In the genomic region with DNA sequence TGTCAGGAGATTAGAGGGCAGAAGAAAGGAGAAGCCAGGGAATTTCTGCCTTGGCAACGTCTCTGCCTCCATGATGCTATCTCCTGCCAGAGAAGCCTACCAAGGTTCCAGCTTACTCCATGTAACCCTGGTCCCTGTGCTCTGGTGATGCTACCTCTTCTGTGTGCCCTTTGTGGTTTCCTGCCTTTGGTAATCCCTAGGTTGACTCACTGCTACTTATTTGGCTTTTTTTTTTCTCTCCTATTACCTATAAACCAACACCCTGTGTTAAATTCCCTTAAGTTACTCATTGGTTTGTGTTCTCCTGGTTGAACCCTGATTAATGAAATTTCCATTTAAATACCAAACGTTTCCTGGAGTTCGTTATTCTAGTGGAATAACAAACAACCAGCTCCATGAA, we compare ENCODE assay signal across 20 cellular contexts.
DNase-seq lines count a peak whose midpoint lies in the region; ATAC-seq, FAIRE-seq and TF ChIP-seq lines count a peak whose summit lies in the region.
"Had no signal": no experiment of that assay in that cellular context is flagged by ENCODE, and none has a peak within 500 bp of the region (broad histone marks: within the 10 kb centered on the region; RNA-seq: fewer than 3 reads in every experiment).

No MANE protein-coding gene starts in this region.

- no peak overlapping the region for H3K27ac ChIP-seq in heart right ventricle

- no peaks in the 10 kb centered on the region for H3K4me1 ChIP-seq in heart right ventricle

- H3K36me3 ChIP-seq in heart right ventricle = no peaks in the 10 kb centered on the region

- H3K9me3 ChIP-seq in heart right ventricle = no peaks in the 10 kb centered on the region

- ATAC-seq in heart right ventricle = no peak
- no peak for ATAC-seq in GM21723 (IDR thresholded peaks at IDR 0.05; ENCODE audit: unreplicated experiment)
- ATAC-seq in activated CD4-positive, alpha-beta T cell treated with anti-CD3 and anti-CD28 coated beads for 36 hours = no peak
- ATAC-seq: GM23338, T-helper 17 cell had no signal

- H3K36me3 Mint-ChIP-seq in mesothelial cell of epicardium (no peaks in the 10 kb centered on the region), progenitor cell of endocrine pancreas (ENCODE audit: insufficient read depth) (no peaks in the 10 kb centered on the region)
- H3K36me3 Mint-ChIP-seq in activated CD4-positive, alpha-beta T cell treated with anti-CD3 and anti-CD28 coated beads for 36 hours (ENCODE audit: low read depth) = no peaks in the 10 kb centered on the region
- H3K36me3 Mint-ChIP-seq: activated naive CD8-positive, alpha-beta T cell treated with anti-CD3 and anti-CD28 coated beads, Interleukin-2, amount 10 ng/mL, durations not matched to agents 7 days and 5 days; memory B cell had no signal

- H3K4me1 Mint-ChIP-seq in mesothelial cell of epicardium = peaks cover 38% of the 10 kb centered on the region
- H3K4me1 Mint-ChIP-seq in progenitor cell of endocrine pancreas (ENCODE audit: low read depth) = peaks cover 17% of the 10 kb centered on the region
- no peaks in the 10 kb centered on the region for H3K4me1 Mint-ChIP-seq in activated CD4-positive, alpha-beta T cell treated with anti-CD3 and anti-CD28 coated beads for 36 hours
- H3K4me1 Mint-ChIP-seq: activated CD4-positive, alpha-beta T cell treated with anti-CD3 and anti-CD28 coated beads, Interleukin-2, amount 10 ng/mL, durations not matched to agents 7 days and 5 days; activated naive CD8-positive, alpha-beta T cell treated with anti-CD3 and anti-CD28 coated beads, Interleukin-2, amount 10 ng/mL, durations not matched to agents 7 days and 5 days; memory B cell; T-helper 17 cell had no signal

- no peak overlapping the region for H3K4me3 ChIP-seq in heart right ventricle
- H3K4me3 ChIP-seq: GM23338 had no signal

- DNase-seq in GM18507 (ENCODE audit: extremely low spot score, insufficient read length, low read depth) (no peak), M059J (ENCODE audit: low read depth) (peak; percentile 13), astrocyte of the hippocampus (ENCODE audit: low read depth, low spot score) (peak; percentile 17), mesothelial cell of epicardium (ENCODE audit: low spot score in 2 of 2, unreplicated experiment in 2 of 2) (no peak), heart right ventricle (no peak), progenitor cell of endocrine pancreas (ENCODE audit: low spot score, unreplicated experiment) (no peak)
- DNase-seq in activated CD4-positive, alpha-beta T cell treated with anti-CD3 and anti-CD28 coated beads for 36 hours = no peak
- DNase-seq: activated CD4-positive, alpha-beta T cell treated with anti-CD3 and anti-CD28 coated beads, Interleukin-2, amount 10 ng/mL, durations not matched to agents 7 days and 5 days; activated naive CD8-positive, alpha-beta T cell treated with anti-CD3 and anti-CD28 coated beads, Interleukin-2, amount 10 ng/mL, durations not matched to agents 7 days and 5 days; activated T-cell treated with anti-CD3 and anti-CD28 coated beads, Interleukin-2, amount 50 U/mL, for 1 hour; effector CD8-positive, alpha-beta T cell; NCI-H1048; NCI-H748 treated with DMSO at 0.1 percent for 48 hours; T-helper 17 cell had no signal

- H3K9me3 Mint-ChIP-seq in mesothelial cell of epicardium = peaks cover 11% of the 10 kb centered on the region
- H3K9me3 Mint-ChIP-seq in progenitor cell of endocrine pancreas (ENCODE audit: low read depth) = peaks cover 3% of the 10 kb centered on the region
- H3K9me3 Mint-ChIP-seq in activated CD4-positive, alpha-beta T cell treated with anti-CD3 and anti-CD28 coated beads for 36 hours (ENCODE audit: low read depth) = no peaks in the 10 kb centered on the region
- H3K9me3 Mint-ChIP-seq: GM23338, memory B cell had no signal

- intact Hi-C loops in heart right ventricle (cut with DNase I) = no loop called here
- intact Hi-C loops in activated CD4-positive, alpha-beta T cell treated with anti-CD3 and anti-CD28 coated beads for 36 hours (cut with DNase I, micrococcal nuclease) = no loop called here

- no peaks in the 10 kb centered on the region for H3K27me3 ChIP-seq in heart right ventricle

- FAIRE-seq in GM18507 (lab: Jason Lieb, UNC) = peak; percentile 26
- FAIRE-seq: D721Med, frontal cortex, HTR-8/SVneo had no signal

- TF ChIP-seq CTCF in mesothelial cell of epicardium (IDR thresholded peaks at IDR 0.05; ENCODE audit: unreplicated experiment) (no peak), heart right ventricle (IDR thresholded peaks at IDR 0.05) (no peak), progenitor cell of endocrine pancreas (IDR thresholded peaks at IDR 0.05; ENCODE audit: unreplicated experiment) (no peak)

- POLR2A ChIA-PET in activated CD4-positive, alpha-beta T cell treated with anti-CD3 and anti-CD28 coated beads for 36 hours (lab: Charles Lee) = no interaction called here

- H3K27me3 Mint-ChIP-seq in mesothelial cell of epicardium (ENCODE audit: low read depth) = no peaks in the 10 kb centered on the region
- H3K27me3 Mint-ChIP-seq in progenitor cell of endocrine pancreas = no peaks in the 10 kb centered on the region
- H3K27me3 Mint-ChIP-seq in activated CD4-positive, alpha-beta T cell treated with anti-CD3 and anti-CD28 coated beads for 36 hours = no peaks in the 10 kb centered on the region
- H3K27me3 Mint-ChIP-seq: activated CD4-positive, alpha-beta T cell treated with anti-CD3 and anti-CD28 coated beads, Interleukin-2, amount 10 ng/mL, durations not matched to agents 7 days and 5 days; activated naive CD8-positive, alpha-beta T cell treated with anti-CD3 and anti-CD28 coated beads, Interleukin-2, amount 10 ng/mL, durations not matched to agents 7 days and 5 days; memory B cell; T-helper 17 cell had no signal

- H3K4me3 Mint-ChIP-seq in mesothelial cell of epicardium (no peak overlapping the region), progenitor cell of endocrine pancreas (ENCODE audit: low read depth) (no peak overlapping the region)
- H3K4me3 Mint-ChIP-seq in activated CD4-positive, alpha-beta T cell treated with anti-CD3 and anti-CD28 coated beads for 36 hours = no peak overlapping the region
- H3K4me3 Mint-ChIP-seq: activated CD4-positive, alpha-beta T cell treated with anti-CD3 and anti-CD28 coated beads, Interleukin-2, amount 10 ng/mL, durations not matched to agents 7 days and 5 days; activated naive CD8-positive, alpha-beta T cell treated with anti-CD3 and anti-CD28 coated beads, Interleukin-2, amount 10 ng/mL, durations not matched to agents 7 days and 5 days; GM23338; memory B cell; T-helper 17 cell had no signal

- H3K27ac Mint-ChIP-seq in mesothelial cell of epicardium (peak overlapping the region; percentile 65), progenitor cell of endocrine pancreas (no peak overlapping the region)
- no peak overlapping the region for H3K27ac Mint-ChIP-seq in activated CD4-positive, alpha-beta T cell treated with anti-CD3 and anti-CD28 coated beads for 36 hours
- H3K27ac Mint-ChIP-seq: activated CD4-positive, alpha-beta T cell treated with anti-CD3 and anti-CD28 coated beads, Interleukin-2, amount 10 ng/mL, durations not matched to agents 7 days and 5 days; activated naive CD8-positive, alpha-beta T cell treated with anti-CD3 and anti-CD28 coated beads, Interleukin-2, amount 10 ng/mL, durations not matched to agents 7 days and 5 days; GM23338; memory B cell; T-helper 17 cell had no signal

- CTCF ChIA-PET in activated CD4-positive, alpha-beta T cell treated with anti-CD3 and anti-CD28 coated beads for 36 hours (lab: Charles Lee) = no interaction called here

- 72 to 76% methylated on average over 3 of the region's 3 CpGs for WGBS in heart right ventricle, 2 donors

Comparison
In these comparisons a context has a peak if more than half of its experiments do, and no peak if none do; other contexts are left out.
1. DNase-seq: peak in M059J (single experiment) and astrocyte of the hippocampus (single experiment); none in GM18507 (single experiment), mesothelial cell of epicardium (0 of 2), heart right ventricle (0 of 2), progenitor cell of endocrine pancreas (single experiment) and activated CD4-positive, alpha-beta T cell treated with anti-CD3 and anti-CD28 coated beads for 36 hours (single experiment).